Comparison of ENCODE assay signal across 13 cellular contexts in the genomic region with DNA sequence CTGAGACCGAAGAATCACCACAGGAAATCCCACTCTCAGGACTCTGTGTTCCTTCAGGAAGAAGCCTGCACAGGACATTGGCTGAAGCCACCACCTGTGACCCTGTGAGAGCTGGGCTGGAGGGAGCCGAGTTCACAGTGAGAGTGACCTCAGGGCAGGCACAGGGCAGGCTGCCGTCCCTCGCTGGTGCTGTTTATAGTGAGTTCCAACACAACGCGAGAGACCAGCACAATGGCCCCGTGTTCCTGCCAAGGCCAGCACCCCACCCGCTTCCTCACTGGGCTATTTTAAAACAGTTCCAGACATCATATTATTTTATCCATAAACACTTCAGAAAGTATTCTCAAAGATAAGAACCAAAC. TPM values are rescaled to one million over a fixed set of nuclear protein-coding genes. Genes with fewer than 3 reads are reported as not detected.
DNase-seq lines count a peak whose midpoint lies in the region; ATAC-seq and TF ChIP-seq lines count a peak whose summit lies in the region.
"Had no signal": no experiment of that assay in that cellular context is flagged by ENCODE, and none has a peak within 500 bp of the region (broad histone marks: within the 10 kb centered on the region; RNA-seq: fewer than 3 reads in every experiment).

No MANE protein-coding gene starts in this region.

- no peak overlapping the region for H3K4ac ChIP-seq in trophoblast cell (ENCODE audit: low read depth, low read length)

- H2BK120ac ChIP-seq in trophoblast cell (ENCODE audit: insufficient read depth, low read length, poor library complexity): no peak overlapping the region

- H2AFZ ChIP-seq in GM23248: 0 out of 2 replicates have a peak overlapping the region, but pooled peaks have one; percentile 42
- no peak overlapping the region for H2AFZ ChIP-seq in trophoblast cell (ENCODE audit: insufficient read depth, low read length, poor library complexity)

- H3K4me3 ChIP-seq in GM23248: no peak overlapping the region
- no peak overlapping the region for H3K4me3 ChIP-seq in esophagus (ENCODE audit: low read depth in 1 of 2, low read length in 2 of 2)
- H3K4me3 ChIP-seq in right lobe of liver: no peak overlapping the region
- H3K4me3 ChIP-seq in stomach smooth muscle (ENCODE audit: low read length in 2 of 2): peak overlapping the region in 1 of 2 donors; percentile 35
- H3K4me3 ChIP-seq in trophoblast cell (ENCODE audit: low read depth, low read length): no peak overlapping the region

- no peaks in the 10 kb centered on the region for H3K9me2 ChIP-seq in GM23248 (ENCODE audit: insufficient read depth)

- no peak overlapping the region for H3K27ac ChIP-seq in GM23248
- peak overlapping the region; percentile 6 to 86 for H3K27ac ChIP-seq in esophagus (ENCODE audit: low read depth in 2 of 2, low read length in 1 of 2)
- H3K27ac ChIP-seq in right lobe of liver: no peak overlapping the region
- H3K27ac ChIP-seq in stomach smooth muscle (ENCODE audit: low read length): peak overlapping the region; percentile 64
- no peak overlapping the region for H3K27ac ChIP-seq in trophoblast cell (ENCODE audit: low read depth, low read length)

- no peak overlapping the region for H2BK5ac ChIP-seq in trophoblast cell (ENCODE audit: low read depth, low read length, poor library complexity)

- in situ Hi-C loops in GM23248 (cut with MboI): no loop called here

- H3K27me3 ChIP-seq in GM23248 (replicated peaks; ENCODE audit: insufficient read depth): no peaks in the 10 kb centered on the region
- no peaks in the 10 kb centered on the region for H3K27me3 ChIP-seq in esophagus (ENCODE audit: control insufficient read depth in 1 of 2, insufficient read depth in 2 of 2, low read length in 2 of 2)
- no peaks in the 10 kb centered on the region for H3K27me3 ChIP-seq in right lobe of liver
- H3K27me3 ChIP-seq in stomach smooth muscle (ENCODE audit: control insufficient read depth in 1 of 2, insufficient read depth in 2 of 2, low read length in 2 of 2): peaks cover 0 to 2% of the 10 kb centered on the region in 2 donors
- H3K27me3 ChIP-seq in trophoblast cell (ENCODE audit: insufficient read depth, low read length): no peaks in the 10 kb centered on the region

- TF ChIP-seq POLR2A in right lobe of liver (IDR thresholded peaks at IDR 0.05): no peak

- no peak overlapping the region for H3K14ac ChIP-seq in trophoblast cell (ENCODE audit: low read length)

- peak; percentile 53 to 75 (median 66) for ATAC-seq in right lobe of liver
- no peak for ATAC-seq in SK-N-SH treated with all-trans-retinoic acid at 6 μM for 48 hours
- no peak for ATAC-seq in GM21447 (IDR thresholded peaks at IDR 0.05; ENCODE audit: unreplicated experiment)
- ATAC-seq: PC-3 had no signal

- DNase-seq in GM23248: no peak
- no peak for DNase-seq in right lobe of liver
- no peak for DNase-seq in trophoblast cell
- no peak for DNase-seq in stimulated activated naive CD4-positive, alpha-beta T cell treated with Interleukin-2 at 50 U/mL for 16 hours (lab: John Stamatoyannopoulos, UW)
- DNase-seq: activated naive CD4-positive, alpha-beta T cell treated with Interleukin-2 at 50 U/mL for 16 hours; EL; immature natural killer cell; NCI-H2107; PC-3 had no signal

- H3K4me2 ChIP-seq in GM23248 (ENCODE audit: unreplicated experiment) (no peak overlapping the region), trophoblast cell (ENCODE audit: low read length) (no peak overlapping the region)

- no peaks in the 10 kb centered on the region for H4K20me1 ChIP-seq in GM23248 (ENCODE audit: insufficient read depth)

- no peak overlapping the region for H4K91ac ChIP-seq in trophoblast cell (ENCODE audit: low read depth, low read length)

- intact Hi-C loops in right lobe of liver (cut with DNase I): no loop called here

- H3K9me3 ChIP-seq in GM23248 (ENCODE audit: low read depth) (no peaks in the 10 kb centered on the region), esophagus (ENCODE audit: control insufficient read depth in 2 of 2, insufficient read depth in 1 of 2, low read depth in 1 of 2, low read length in 1 of 2) (peaks cover 0 to 2% of the 10 kb centered on the region in 2 donors), right lobe of liver (no peaks in the 10 kb centered on the region), stomach smooth muscle (ENCODE audit: control insufficient read depth in 2 of 2, low read length in 2 of 2) (no peaks in the 10 kb centered on the region), trophoblast cell (ENCODE audit: insufficient read depth, low read depth, low read length) (peaks cover 2% of the 10 kb centered on the region)

- no peak overlapping the region for H3K18ac ChIP-seq in trophoblast cell (ENCODE audit: low read length)

- no peak for TF ChIP-seq CTCF in right lobe of liver (IDR thresholded peaks at IDR 0.05)

- no peak overlapping the region for H4K12ac ChIP-seq in trophoblast cell (ENCODE audit: low read depth, low read length)

- no peaks in the 10 kb centered on the region for H3K79me1 ChIP-seq in trophoblast cell (ENCODE audit: low read length)

- H4K8ac ChIP-seq in trophoblast cell (ENCODE audit: low read depth, low read length): no peak overlapping the region

- 41 to 44% methylated on average over 8 of the region's 8 CpGs for WGBS in GM23248 (ENCODE audit: low coverage in 1 of 2, low lambda C conversion rate in 2 of 2, missing lambda C conversion rate in 2 of 2), 2 experiments
- WGBS in esophagus, 2 donors: 36 to 58% methylated on average over 8 of the region's 8 CpGs
- 25% methylated on average over 2 of the region's 8 CpGs for WGBS in right lobe of liver (ENCODE audit: insufficient coverage, low coverage, low lambda C conversion rate, missing lambda C conversion rate)
- no CpG with 5 or more reads among the region's 8 CpGs for WGBS in trophoblast cell (ENCODE audit: extremely low coverage, insufficient coverage, insufficient read length)

- H3F3A ChIP-seq in GM23248 (ENCODE audit: insufficient read depth): no peaks in the 10 kb centered on the region

- no peaks in the 10 kb centered on the region for H3K79me2 ChIP-seq in GM23248 (ENCODE audit: insufficient read depth)
- H3K79me2 ChIP-seq in trophoblast cell (ENCODE audit: control insufficient read depth, insufficient read depth, low read length, poor library complexity): no peaks in the 10 kb centered on the region

- H2AK5ac ChIP-seq in trophoblast cell (ENCODE audit: low read length): no peak overlapping the region

- H3K36me3 ChIP-seq in GM23248 (ENCODE audit: low read depth) (no peaks in the 10 kb centered on the region), esophagus (ENCODE audit: control insufficient read depth in 2 of 2, insufficient read depth in 2 of 2, low read length in 1 of 2) (no peaks in the 10 kb centered on the region), right lobe of liver (no peaks in the 10 kb centered on the region), stomach smooth muscle (ENCODE audit: control insufficient read depth in 2 of 2, insufficient read depth in 2 of 2, low read length in 2 of 2) (no peaks in the 10 kb centered on the region), trophoblast cell (ENCODE audit: control insufficient read depth in 1 of 2, insufficient read depth in 2 of 2, low read length in 2 of 2) (no peaks in the 10 kb centered on the region)

- no peak overlapping the region for H2BK12ac ChIP-seq in trophoblast cell (ENCODE audit: low read length)

- H3K4me1 ChIP-seq in GM23248 (ENCODE audit: insufficient read depth) (peaks cover 15% of the 10 kb centered on the region; the same call in 1 of the 2 replicates), esophagus (ENCODE audit: control insufficient read depth in 2 of 2, insufficient read depth in 2 of 2, low read length in 1 of 2) (peaks cover 0 to 21% of the 10 kb centered on the region in 2 donors), right lobe of liver (no peaks in the 10 kb centered on the region), stomach smooth muscle (ENCODE audit: control insufficient read depth, insufficient read depth, low read length) (peaks cover 45% of the 10 kb centered on the region), trophoblast cell (ENCODE audit: control insufficient read depth in 1 of 2, insufficient read depth in 2 of 2, low read length in 2 of 2) (no peaks in the 10 kb centered on the region)

- no peak overlapping the region for H3K23ac ChIP-seq in trophoblast cell (ENCODE audit: low read length)

- H3K9ac ChIP-seq in GM23248 (no peak overlapping the region), stomach smooth muscle (ENCODE audit: low read length in 2 of 2) (no peak overlapping the region), trophoblast cell (ENCODE audit: low read length) (no peak overlapping the region)

TF ChIP-seq in SK-N-SH treated with all-trans-retinoic acid at 6 μM for 48 hours, 23 proteins besides CTCF, POLR2A, EP300 and RAD21 (continues in another document):
- TF ChIP-seq ZNF565 (CRISPR knock-in tag; conservative IDR thresholded peaks at IDR 0.05; ENCODE audit: low read depth) (no peak), GLIS3 (CRISPR knock-in tag; IDR thresholded peaks at IDR 0.05) (no peak), TCF4 (CRISPR knock-in tag; IDR thresholded peaks at IDR 0.05; ENCODE audit: borderline replicate concordance) (no peak), ZFP3 (CRISPR knock-in tag; IDR thresholded peaks at IDR 0.05) (no peak)
- TF ChIP-seq, protein P1, sequence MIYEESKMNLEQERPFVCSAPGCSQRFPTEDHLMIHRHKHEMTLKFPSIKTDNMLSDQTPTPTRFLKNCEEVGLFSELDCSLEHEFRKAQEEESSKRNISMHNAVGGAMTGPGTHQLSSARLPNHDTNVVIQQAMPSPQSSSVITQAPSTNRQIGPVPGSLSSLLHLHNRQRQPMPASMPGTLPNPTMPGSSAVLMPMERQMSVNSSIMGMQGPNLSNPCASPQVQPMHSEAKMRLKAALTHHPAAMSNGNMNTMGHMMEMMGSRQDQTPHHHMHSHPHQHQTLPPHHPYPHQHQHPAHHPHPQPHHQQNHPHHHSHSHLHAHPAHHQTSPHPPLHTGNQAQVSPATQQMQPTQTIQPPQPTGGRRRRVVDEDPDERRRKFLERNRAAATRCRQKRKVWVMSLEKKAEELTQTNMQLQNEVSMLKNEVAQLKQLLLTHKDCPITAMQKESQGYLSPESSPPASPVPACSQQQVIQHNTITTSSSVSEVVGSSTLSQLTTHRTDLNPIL (CRISPR knock-in tag; IDR thresholded peaks at IDR 0.05; ENCODE audit: low read depth): no peak

RNA-seq across cellular contexts. Expression of a gene that starts 18.4 kb away (rescaled TPM):
- 998 and 1,035 TPM in 2 replicates for total RNA-seq in GM23248 (2014; rRNA removed; shearing (Covaris generic))
- polyA plus RNA-seq in GM23248 (2016; fragmentation: Nextera tagmentation; extraction: Ambion mirVana) (822 and 865 TPM in 2 replicates), esophagus (10 to 100 TPM; 47.3 to 56.5 TPM)
- total RNA-seq in right lobe of liver: 10 to 100 TPM; 11.9 to 48.5 (median 27.2) TPM
- polyA plus RNA-seq in trophoblast cell (2013): 15.7 and 17.6 TPM in 2 replicates

Comparison
In these comparisons a context has a peak if more than half of its experiments do, and no peak if none do; other contexts are left out.
1. H3K27ac ChIP-seq: peak in esophagus (2 of 2) and stomach smooth muscle (single experiment); none in GM23248 (single experiment), right lobe of liver (0 of 3) and trophoblast cell (single experiment).
2. ATAC-seq: peak in right lobe of liver (4 of 4); none in SK-N-SH treated with all-trans-retinoic acid at 6 μM for 48 hours (single experiment) and GM21447 (single experiment).
3. RNA of a gene that starts 18.4 kb away (total RNA-seq): 998 to 1,035 TPM in GM23248; 11.9 to 48.5 TPM in right lobe of liver; every median in the first group is over 10 times any median in the second.